In the genomic region with DNA sequence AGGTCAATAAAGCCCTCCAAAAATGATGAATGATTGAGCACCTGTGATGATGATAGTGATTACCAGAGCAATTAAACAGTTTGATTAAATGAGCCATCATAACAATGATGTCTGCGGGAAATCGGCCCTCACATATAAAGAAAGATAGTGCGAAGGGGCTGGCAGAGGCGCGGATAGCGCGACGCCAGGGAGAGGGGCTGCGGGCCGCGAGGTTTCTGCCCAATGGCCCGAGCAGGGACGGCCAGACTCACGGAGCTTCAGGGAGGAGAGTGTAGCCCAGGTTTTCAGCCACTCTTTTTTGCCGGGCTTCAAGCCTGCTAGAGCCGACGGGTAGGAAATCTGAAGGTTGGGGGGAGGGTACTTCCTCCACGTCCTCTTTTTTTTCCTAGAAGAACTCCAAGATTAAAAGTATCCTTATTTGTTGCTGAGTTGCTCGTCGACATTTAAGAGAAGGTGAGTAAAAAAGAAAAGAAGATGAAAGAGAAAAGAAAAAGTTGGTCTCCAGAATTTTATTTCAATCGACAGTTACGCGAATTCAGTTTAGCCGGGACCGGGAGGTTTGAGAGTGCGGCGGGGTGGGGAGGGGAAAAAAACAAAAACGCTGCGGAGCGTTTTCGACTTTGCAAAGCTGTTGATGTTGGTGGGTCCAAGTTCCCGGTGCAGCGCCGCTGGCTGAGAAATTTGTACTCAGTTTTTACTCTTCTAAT, we compare ENCODE assay signal across 8 cellular contexts. TPM values are rescaled to one million over a fixed set of nuclear protein-coding genes. Genes with fewer than 3 reads are reported as not detected.
DNase-seq lines count a peak whose midpoint lies in the region; ATAC-seq and TF ChIP-seq lines count a peak whose summit lies in the region.

No MANE protein-coding gene starts in this region.

- peak overlapping the region; percentile 83 to 85 for H3K4me3 ChIP-seq in muscle layer of duodenum (ENCODE audit: low read depth in 1 of 2, low read length in 2 of 2)

- TF ChIP-seq CTCF in CD4-positive, alpha-beta T cell (IDR thresholded peaks at IDR 0.05) = no peak
- TF ChIP-seq CTCF in MCF 10A (IDR thresholded peaks at IDR 0.05; ENCODE audit: unreplicated experiment) = no peak

- CTCF ChIA-PET in CD4-positive, alpha-beta T cell (lab: Charles Lee) = no interaction called here
- CTCF ChIA-PET in MCF 10A (lab: Yijun Ruan, JAX) = interaction anchor here (0.6 to 1.1 kb wide), 4 partner anchors 32 to 1351 kb away, joined by 3 to 4 read pairs (median 3); no protein-coding TSS in a partner anchor

- POLR2A ChIA-PET in CD4-positive, alpha-beta T cell (lab: Charles Lee) = no interaction called here
- POLR2A ChIA-PET in MCF 10A (lab: Yijun Ruan, JAX) = interaction anchor here (0.7 kb wide), 1 partner anchor 75 kb away, joined by 4 read pairs; no protein-coding TSS in a partner anchor

- H3K9me3 Mint-ChIP-seq in CD4-positive, alpha-beta T cell = peaks cover 3% of the 10 kb centered on the region
- H3K9me3 Mint-ChIP-seq in IgD-negative memory B cell (peaks cover under 1 to 18% (median 3%) of the 10 kb centered on the region in 3 donors), MCF 10A (ENCODE audit: unreplicated experiment) (no peaks in the 10 kb centered on the region)

- peaks cover 10% of the 10 kb centered on the region for H3K36me3 Mint-ChIP-seq in CD4-positive, alpha-beta T cell (ENCODE audit: low read depth)
- H3K36me3 Mint-ChIP-seq in IgD-negative memory B cell (peaks cover 3% of the 10 kb centered on the region), MCF 10A (ENCODE audit: insufficient read depth, unreplicated experiment) (no peaks in the 10 kb centered on the region)

- intact Hi-C loops in CD4-positive, alpha-beta T cell (cut with DNase I, micrococcal nuclease) = no loop called here
- intact Hi-C loops in MCF 10A (cut with micrococcal nuclease) = no loop called here

- peaks cover 100% of the 10 kb centered on the region for H3K27me3 Mint-ChIP-seq in CD4-positive, alpha-beta T cell
- H3K27me3 Mint-ChIP-seq in IgD-negative memory B cell = peaks cover 67% of the 10 kb centered on the region
- no peaks in the 10 kb centered on the region for H3K27me3 Mint-ChIP-seq in MCF 10A (ENCODE audit: insufficient read depth, unreplicated experiment)

- H3K27ac Mint-ChIP-seq in CD4-positive, alpha-beta T cell = no peak overlapping the region
- H3K27ac Mint-ChIP-seq in IgD-negative memory B cell (peak overlapping the region; percentile 59 to 99 (median 86)), MCF 10A (ENCODE audit: low read depth, unreplicated experiment) (no peak overlapping the region)

- peaks cover 85% of the 10 kb centered on the region for H3K27me3 ChIP-seq in CD4-positive, alpha-beta T cell (ENCODE audit: control insufficient read depth, insufficient read depth, low read length)
- H3K27me3 ChIP-seq in muscle layer of duodenum (ENCODE audit: low read depth, low read length) = no peaks in the 10 kb centered on the region

- H3K4me3 Mint-ChIP-seq in CD4-positive, alpha-beta T cell = peak overlapping the region; percentile 66
- H3K4me3 Mint-ChIP-seq in IgD-negative memory B cell = peak overlapping the region in 3 of 4 donors; percentile 14 to 86 (median 81)
- peak overlapping the region; percentile 100 for H3K4me3 Mint-ChIP-seq in MCF 10A (ENCODE audit: unreplicated experiment)

- no peak for DNase-seq in CD4-positive, alpha-beta T cell
- DNase-seq in MCF 10A (ENCODE audit: unreplicated experiment) (no peak), GM19238 (ENCODE audit: insufficient read length, low spot score) (no peak)

- no TSS peak for BruUV-seq in MCF 10A (replicated peaks; lab: Mats Ljungman, UMichigan)

- peaks cover 46% of the 10 kb centered on the region for H3K4me1 Mint-ChIP-seq in CD4-positive, alpha-beta T cell (ENCODE audit: low read depth)
- H3K4me1 Mint-ChIP-seq in IgD-negative memory B cell (peaks cover 11 to 19% (median 17%) of the 10 kb centered on the region in 3 donors), MCF 10A (ENCODE audit: insufficient read depth, unreplicated experiment) (peaks cover 16% of the 10 kb centered on the region)

- H3K4me1 ChIP-seq in muscle layer of duodenum (ENCODE audit: control insufficient read depth in 1 of 2, insufficient read depth in 2 of 2, low read length in 2 of 2) = no peaks in the 10 kb centered on the region

- ATAC-seq in CD4-positive, alpha-beta T cell (ENCODE audit: poor library complexity) = no peak
- no peak for ATAC-seq in HG03520 (IDR thresholded peaks at IDR 0.05; ENCODE audit: unreplicated experiment)
- no peak for ATAC-seq in HG02870 (IDR thresholded peaks at IDR 0.05; ENCODE audit: unreplicated experiment)
- ATAC-seq in GM21423 (IDR thresholded peaks at IDR 0.05; ENCODE audit: unreplicated experiment) = no peak

- peaks cover 15% of the 10 kb centered on the region for H3K9me3 ChIP-seq in CD4-positive, alpha-beta T cell (ENCODE audit: control insufficient read depth, low read length)
- no peaks in the 10 kb centered on the region for H3K9me3 ChIP-seq in muscle layer of duodenum (ENCODE audit: control insufficient read depth in 1 of 2, low read length in 2 of 2)

- H3K36me3 ChIP-seq in muscle layer of duodenum (ENCODE audit: control insufficient read depth in 1 of 2, insufficient read depth in 2 of 2, low read length in 2 of 2) = no peaks in the 10 kb centered on the region

- no peak overlapping the region for H3K27ac ChIP-seq in CD4-positive, alpha-beta T cell (ENCODE audit: low read depth, low read length)
- peak overlapping the region; percentile 84 for H3K27ac ChIP-seq in muscle layer of duodenum (ENCODE audit: low read length)

RNA-seq across cellular contexts. Expression of a gene that starts 2.1 kb away (rescaled TPM):
- total RNA-seq in CD4-positive, alpha-beta T cell = not detected
- polyA plus RNA-seq in IgD-negative memory B cell = not detected
- 6.9 and 10.3 TPM in 2 replicates for total RNA-seq in MCF 10A (2022)

Comparison
In these comparisons a context has a peak if more than half of its experiments do, and no peak if none do; other contexts are left out.
1. H3K27ac Mint-ChIP-seq: peak in IgD-negative memory B cell (3 of 3); none in CD4-positive, alpha-beta T cell (single experiment) and MCF 10A (single experiment).
2. Peak in every context shown above with its lines, with median percentiles within 50 percentile points of each other: H3K4me3 Mint-ChIP-seq.